Comparison of ENCODE assay signal across 9 cellular contexts in genomic region chr19:45200614-45201013, GRCh38.
DNase-seq lines count a peak whose midpoint lies in the region; ATAC-seq and TF ChIP-seq lines count a peak whose summit lies in the region.
"Had no signal": no experiment of that assay in that cellular context is flagged by ENCODE, and none has a peak within 500 bp of the region (broad histone marks: within the 10 kb centered on the region; RNA-seq: fewer than 3 reads in every experiment).

No MANE protein-coding gene starts in this region.

- DNase-seq in DMS 273 (lab: John Stamatoyannopoulos, UW; ENCODE audit: unreplicated experiment) (peak; percentile 58), DMS 273 treated with DMSO at 0.1 percent for 48 hours (lab: John Stamatoyannopoulos, UW) (no peak), SHP77 treated with DMSO at 0.1 percent for 48 hours (lab: John Stamatoyannopoulos, UW) (peak; percentile 7), fibroblast of pulmonary artery (ENCODE audit: low read depth) (peak; percentile 64), pons (ENCODE audit: low spot score) (peak; percentile 56)
- no peak for DNase-seq in NK-92 treated with Interleukin-12 subunit alpha and Interleukin-12 subunit beta, amount 100 ng/mL, for 24 hours (lab: John Stamatoyannopoulos, UW)

- TF ChIP-seq CTCF in fibroblast of pulmonary artery (IDR thresholded peaks at IDR 0.05; ENCODE audit: low read length, missing control alignments) = peak; percentile 34

- ATAC-seq in HG03159 (IDR thresholded peaks at IDR 0.05; ENCODE audit: unreplicated experiment) = no peak
- no peak for ATAC-seq in HG02938 (IDR thresholded peaks at IDR 0.05; ENCODE audit: unreplicated experiment)

- H3K4me3 ChIP-seq in fibroblast of pulmonary artery (replicated peaks; ENCODE audit: low read depth, low read length) = no peak overlapping the region
- H3K4me3 ChIP-seq: HAP-1 had no signal

Comparison
In these comparisons a context has a peak if more than half of its experiments do, and no peak if none do; other contexts are left out.
1. DNase-seq: peak in DMS 273 (single experiment), SHP77 treated with DMSO at 0.1 percent for 48 hours (single experiment), fibroblast of pulmonary artery (single experiment) and pons (single experiment); none in DMS 273 treated with DMSO at 0.1 percent for 48 hours (single experiment) and NK-92 treated with Interleukin-12 subunit alpha and Interleukin-12 subunit beta, amount 100 ng/mL, for 24 hours (single experiment).